In genomic region chr17:37406635-37407455, GRCh38 we compare ENCODE assay signal across 8 cellular contexts. TPM values are rescaled to one million over a fixed set of nuclear protein-coding genes. Genes with fewer than 3 reads are reported as not detected.
DNase-seq lines count a peak whose midpoint lies in the region; ATAC-seq and TF ChIP-seq lines count a peak whose summit lies in the region.

Gene ACACA (minus strand): TSS chr17:37406836. CDS start chr17:37406299, 537 bp downstream.
Gene TADA2A (plus strand): TSS chr17:37406886. CDS start chr17:37411366, 4,480 bp downstream.

- peak; percentile 77 for ATAC-seq in GM18907 (IDR thresholded peaks at IDR 0.05; ENCODE audit: unreplicated experiment)
- peak; percentile 62 for ATAC-seq in HG03135 (IDR thresholded peaks at IDR 0.05; ENCODE audit: unreplicated experiment)

- H3K4me3 ChIP-seq in AG04450 (ENCODE audit: low read depth, low read length) (peak within 1 kb of the TSS; percentile 87), choroid plexus epithelial cell (ENCODE audit: low read depth, low read length) (peak within 1 kb of the TSS; percentile 91)

- H3K27me3 ChIP-seq in AG04450 (ENCODE audit: control insufficient read depth, insufficient read depth, low read length): no peaks in the 10 kb centered on the region
- H3K27me3 ChIP-seq in layer of hippocampus (ENCODE audit: control insufficient read depth, insufficient read depth, low read length): no peaks in the 10 kb centered on the region

- no peaks in the 10 kb centered on the region; the same call in 1 of the 2 replicates for H3K9me3 ChIP-seq in AG04450 (ENCODE audit: control insufficient read depth, insufficient read depth, low read length)

- TF ChIP-seq CTCF in AG04450 (IDR thresholded peaks at IDR 0.05; ENCODE audit: low read depth, low read length) (no peak), choroid plexus epithelial cell (conservative IDR thresholded peaks at IDR 0.05; ENCODE audit: low read depth, low read length) (no peak)

- POLR2A ChIA-PET in AG04450 (lab: Yijun Ruan, JAX): interaction anchor here (0.6 to 1.2 kb wide), 5 partner anchors 14 to 300 kb away, joined by 3 to 6 read pairs (median 4); no protein-coding TSS in a partner anchor

- CTCF ChIA-PET in AG04450 (lab: Charles Lee): interaction anchor here (0.6 to 2.9 kb wide), 3 partner anchors 9 to 782 kb away, joined by 3 to 12 read pairs (median 3); no protein-coding TSS in a partner anchor

- DNase-seq in AG04450 (ENCODE audit: low read depth, low spot score) (no peak), NCI-H345 (lab: John Stamatoyannopoulos, UW) (peak; percentile 83), choroid plexus epithelial cell (ENCODE audit: low read depth) (peak; percentile 60)
- peak; percentile 64 to 69 for DNase-seq in activated CD4-positive, alpha-beta T cell treated with anti-CD3 and anti-CD28 coated beads for 24 hours (ENCODE audit: low read depth in 2 of 2)
- DNase-seq in stimulated activated CD4-positive, alpha-beta T cell treated with anti-CD3 and anti-CD28 coated beads, Interleukin-1b, Interleukin-23, amount 100 ng/mL, for 24 hours (ENCODE audit: low read depth in 4 of 4, low spot score in 1 of 4): peak; percentile 38 to 75 (median 66)

- H3K27ac ChIP-seq in AG04450 (ENCODE audit: low read depth, low read length) (peak within 1 kb of the TSS; percentile 59), layer of hippocampus (ENCODE audit: low read depth, low read length) (peak within 1 kb of the TSS; percentile 91)

RNA-seq across cellular contexts. Expression of gene ACACA, which starts in this region (rescaled TPM):
- polyA plus RNA-seq in AG04450 (2011; rRNA removed): 53.6 and 57.9 TPM in 2 replicates
- polyA minus RNA-seq in AG04450 (2011; rRNA and poly(A)+ RNA removed): 161 and 163 TPM in 2 replicates

RNA-seq across cellular contexts. Expression of gene TADA2A, which starts in this region (rescaled TPM):
- 18.1 and 21.4 TPM in 2 replicates for polyA plus RNA-seq in AG04450 (2011; rRNA removed)
- polyA minus RNA-seq in AG04450 (2011; rRNA and poly(A)+ RNA removed): 32.6 and 32.8 TPM in 2 replicates
